In genomic region chr12:53376747-53377146, GRCh38 we compare ENCODE assay signal across 24 cellular contexts. TPM values are rescaled to one million over a fixed set of nuclear protein-coding genes. Genes with fewer than 3 reads are reported as not detected.
A peak's percentile ranks its signal among the peaks of the same experiment; 100 is the strongest.
DNase-seq lines count a peak whose midpoint lies in the region; ATAC-seq, FAIRE-seq and TF ChIP-seq lines count a peak whose summit lies in the region.
"Had no signal": no experiment of that assay in that cellular context is flagged by ENCODE, and none has a peak within 500 bp of the region (broad histone marks: within the 10 kb centered on the region; RNA-seq: fewer than 3 reads in every experiment).

No MANE protein-coding gene starts in this region.

- TF ChIP-seq RAD21 in A549 (conservative IDR thresholded peaks at IDR 0.05 in 1 of 2, IDR thresholded peaks at IDR 0.05 in 1 of 2), result no peak

- TF ChIP-seq POLR2A in A549 (IDR thresholded peaks at IDR 0.05; ENCODE audit: low read length), result no peak

- DNase-seq in A549 (ENCODE audit: low read depth in 1 of 2, low spot score in 1 of 2) (no peak), SK-N-MC (ENCODE audit: low read depth, low spot score) (no peak), Right ventricle myocardium inferior (ENCODE audit: missing footprints) (no peak), retina (no peak), DMS114 treated with DMSO at 0.1 percent for 48 hours (lab: John Stamatoyannopoulos, UW; ENCODE audit: unreplicated experiment) (no peak)
- DNase-seq: C1 segment of cervical spinal cord; CD8-positive, alpha-beta memory T cell; EL; GF-D8; NCI-H1092; NCI-H1436; NCI-H187 treated with DMSO at 0.1 percent for 48 hours; NCI-H2107; NCI-H446 treated with DMSO at 0.1 percent for 48 hours; NCI-H526 treated with DMSO at 0.1 percent for 48 hours; PC-3; RPMI8226; SHP77 treated with DMSO at 0.1 percent for 48 hours; SK-N-SH had no signal

- H3K36me3 Mint-ChIP-seq in nephron (ENCODE audit: low read depth), result peaks cover 5% of the 10 kb centered on the region

- H3K27ac ChIP-seq in 22Rv1 (peak overlapping the region; percentile 97), A549 (peak overlapping the region in 1 of 2 experiments; percentile 38; a peak in 3 of 6 replicates), SK-N-MC (peak overlapping the region; percentile 46)

- peaks cover 8% of the 10 kb centered on the region for H3K36me3 ChIP-seq in SK-N-MC (ENCODE audit: insufficient read depth, low read length)

- H3K9me3 Mint-ChIP-seq in nephron, result no peaks in the 10 kb centered on the region
- H3K9me3 Mint-ChIP-seq: CD8-positive, alpha-beta memory T cell had no signal

- no peak overlapping the region for H3K4me2 ChIP-seq in A549
- H3K4me2 ChIP-seq: SK-N-SH had no signal

- ATAC-seq in A549 (no peak), Right ventricle myocardium inferior (no peak), GM19023 (IDR thresholded peaks at IDR 0.05; ENCODE audit: unreplicated experiment) (no peak)
- ATAC-seq: PC-3 had no signal

- no peak overlapping the region for H3K4me3 Mint-ChIP-seq in nephron

- TF ChIP-seq CTCF in 22Rv1 (IDR thresholded peaks at IDR 0.05) (no peak), A549 (IDR thresholded peaks at IDR 0.05) (no peak), nephron (IDR thresholded peaks at IDR 0.05; ENCODE audit: unreplicated experiment in 3 of 3) (no peak)

- H3K27ac Mint-ChIP-seq in nephron, result peak overlapping the region in 2 of 3 experiments; percentile 68 to 73

- 71% methylated on average over 2 of the region's 2 CpGs for WGBS in A549 (ENCODE audit: missing lambda C conversion rate)

- H3K4me1 Mint-ChIP-seq in nephron, result peaks cover 22% of the 10 kb centered on the region

- intact Hi-C loops in Right ventricle myocardium inferior (cut with DNase I), result no loop called here

- peaks cover 32% of the 10 kb centered on the region for H3K4me1 ChIP-seq in A549

- H3K27me3 Mint-ChIP-seq in nephron (ENCODE audit: low read depth), result no peaks in the 10 kb centered on the region
- H3K27me3 Mint-ChIP-seq: CD8-positive, alpha-beta memory T cell had no signal

- TF ChIP-seq EP300 in A549 (IDR thresholded peaks at IDR 0.05), result no peak

- H3K4me3 ChIP-seq in A549, result no peak overlapping the region
- H3K4me3 ChIP-seq in SK-N-MC, result no peak overlapping the region

- POLR2A ChIA-PET in A549 (lab: Yijun Ruan, JAX), result no interaction called here

- CTCF ChIA-PET in A549 (lab: Yijun Ruan, JAX), result interaction anchor here (1.0 to 12.7 kb wide), 5 partner anchors 23 to 55 kb away, joined by 3 to 199 read pairs (median 13); partner anchors contain the start of gene AMHR2

- no peak overlapping the region for H3K9ac ChIP-seq in SK-N-MC (ENCODE audit: insufficient read length)
- H3K9ac ChIP-seq: SK-N-SH had no signal

- H3K9me3 ChIP-seq in A549 (no peaks in the 10 kb centered on the region), SK-N-MC (ENCODE audit: low read depth, low read length) (no peaks in the 10 kb centered on the region)
- H3K9me3 ChIP-seq: SK-N-SH had no signal

- no peak for FAIRE-seq in A549 (lab: Jason Lieb, UNC)
- FAIRE-seq: GM19239 had no signal

TF ChIP-seq in A549, 52 proteins besides CTCF, POLR2A, EP300 and RAD21:
- TF ChIP-seq HDAC2 (IDR thresholded peaks at IDR 0.05) (peak; percentile 73; the same call in 1 of the 2 replicates), FOXS1 (CRISPR knock-in tag; IDR thresholded peaks at IDR 0.05) (no peak), NPAS2 (CRISPR knock-in tag; IDR thresholded peaks at IDR 0.05; ENCODE audit: borderline replicate concordance) (no peak)

RNA-seq across cellular contexts. Expression of gene SP1, which starts 3.2 kb away (rescaled TPM):
- polyA plus RNA-seq in A549 (2011; rRNA removed), result 53.2 and 56.6 TPM in 2 replicates
- polyA plus RNA-seq in A549 (2012; cell fraction: cytosol; rRNA removed), result 14.0 and 18.8 TPM in 2 replicates
- 15.5 and 19.0 TPM in 2 replicates for polyA plus RNA-seq in A549 (2012; cell fraction: nucleus; rRNA removed)
- 24.0 to 24.5 TPM (median 24.2 TPM) in 3 replicates for polyA plus RNA-seq in A549 (2017; fragmentation: RNase III; extraction: RNeasy Plus Mini Kit Qiagen cat#74134 plus additional on column Dnase treatment)
- polyA minus RNA-seq in A549 (2011; rRNA and poly(A)+ RNA removed), result 176 and 220 TPM in 2 replicates
- total RNA-seq in Right ventricle myocardium inferior, result 31.3 TPM

RNA-seq across cellular contexts. Expression of gene SP7, which starts 40.6 kb away (rescaled TPM):
- polyA plus RNA-seq in A549 (2011; rRNA removed) (0.05 TPM in 1 of 2 replicates, not detected in the other), A549 (2017; fragmentation: RNase III; extraction: RNeasy Plus Mini Kit Qiagen cat#74134 plus additional on column Dnase treatment) (0.03 to 0.06 TPM in 2 of 3 replicates, not detected in the other)
- 0.01 and 0.04 TPM in 2 replicates for polyA plus RNA-seq in A549 (2012; cell fraction: cytosol; rRNA removed)
- 0.09 and 0.12 TPM in 2 replicates for polyA plus RNA-seq in A549 (2012; cell fraction: nucleus; rRNA removed)
- polyA minus RNA-seq in A549 (2011; rRNA and poly(A)+ RNA removed), result 0.17 TPM in 1 of 2 replicates, not detected in the other
- total RNA-seq in Right ventricle myocardium inferior, result not detected
- total RNA-seq: CD8-positive, alpha-beta memory T cell; H4; PC-3 had no signal
- polyA plus RNA-seq: CD8-positive, alpha-beta memory T cell; SK-N-SH had no signal

RNA-seq across cellular contexts. Expression of gene AMHR2, which starts 46.9 kb away (rescaled TPM):
- polyA plus RNA-seq in A549 (2011; rRNA removed), result 0.12 and 0.16 TPM in 2 replicates
- polyA plus RNA-seq in A549 (2012; cell fraction: cytosol; rRNA removed), result 0.67 and 0.80 TPM in 2 replicates
- polyA plus RNA-seq in A549 (2012; cell fraction: nucleus; rRNA removed), result 0.84 and 1.1 TPM in 2 replicates
- 0.13 to 0.22 TPM (median 0.18 TPM) in 3 replicates for polyA plus RNA-seq in A549 (2017; fragmentation: RNase III; extraction: RNeasy Plus Mini Kit Qiagen cat#74134 plus additional on column Dnase treatment)
- 0.49 and 0.62 TPM in 2 replicates for polyA minus RNA-seq in A549 (2011; rRNA and poly(A)+ RNA removed)
- total RNA-seq in Right ventricle myocardium inferior, result not detected
- total RNA-seq: CD8-positive, alpha-beta memory T cell; H4 had no signal
- polyA plus RNA-seq: CD8-positive, alpha-beta memory T cell had no signal

RNA-seq across cellular contexts. Expression of gene AAAS, which starts 55.3 kb away (rescaled TPM):
- polyA plus RNA-seq in A549 (2011; rRNA removed) (82.6 and 104 TPM in 2 replicates), A549 (2017; fragmentation: RNase III; extraction: RNeasy Plus Mini Kit Qiagen cat#74134 plus additional on column Dnase treatment) (61.5 to 64.9 TPM (median 64.1 TPM) in 3 replicates)
- 98.3 and 108 TPM in 2 replicates for polyA plus RNA-seq in A549 (2012; cell fraction: cytosol; rRNA removed)
- 244 and 280 TPM in 2 replicates for polyA plus RNA-seq in A549 (2012; cell fraction: nucleus; rRNA removed)
- 136 and 153 TPM in 2 replicates for polyA minus RNA-seq in A549 (2011; rRNA and poly(A)+ RNA removed)
- 38.5 TPM for total RNA-seq in Right ventricle myocardium inferior
